Comparison of ENCODE assay signal across 34 cellular contexts in the genomic region with DNA sequence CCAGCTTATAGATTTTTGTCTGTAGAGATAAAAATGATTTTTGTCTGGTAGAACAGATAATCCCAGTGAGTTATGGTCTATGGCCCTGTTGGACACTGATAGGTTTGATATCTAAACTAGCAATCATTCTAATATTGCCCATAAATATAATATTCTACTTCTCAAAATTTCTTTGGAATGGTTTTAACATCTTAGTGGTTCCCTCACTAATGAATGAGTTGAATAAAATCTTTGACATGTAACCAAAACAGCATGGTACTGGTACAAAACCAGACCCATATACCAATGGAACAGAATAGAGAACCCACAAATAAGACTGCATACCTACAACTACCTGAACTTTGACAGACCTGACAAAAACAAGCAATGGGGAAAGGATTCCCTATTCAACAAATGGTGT.
"Had no signal": no experiment of that assay in that cellular context is flagged by ENCODE, and none has a peak within 500 bp of the region (broad histone marks: within the 10 kb centered on the region; RNA-seq: fewer than 3 reads in every experiment).

No MANE protein-coding gene starts in this region.

- H3K4me3 ChIP-seq: MG63 had no signal

- DNase-seq: Karpas-422, Kasumi-1, MG63, MM.1S, MV-4-11, NCI-H1048, NCI-H1092, NCI-H1092 treated with DMSO at 0.1 percent for 48 hours, NCI-H1105, NCI-H1105 treated with DMSO at 0.1 percent for 48 hours, NCI-H1417, NCI-H1417 treated with DMSO at 0.1 percent for 48 hours, NCI-H1436, NCI-H1436 treated with DMSO at 0.1 percent for 48 hours, NCI-H146, NCI-H1694, NCI-H1694 treated with DMSO at 0.1 percent for 48 hours, NCI-H187, NCI-H187 treated with DMSO at 0.1 percent for 48 hours, NCI-H1930, NCI-H2029, NCI-H2029 treated with DMSO at 0.1 percent for 48 hours, NCI-H2081, NCI-H2081 treated with DMSO at 0.1 percent for 48 hours, NCI-H2107, NCI-H2171, NCI-H2171 treated with DMSO at 0.1 percent for 48 hours, NCI-H2227 treated with DMSO at 0.1 percent for 48 hours, NCI-H226, NCI-H345, NCI-H446, NCI-H446 treated with DMSO at 0.1 percent for 48 hours, NCI-H510A, NCI-H510A treated with DMSO at 0.1 percent for 48 hours had no signal

- H3K36me3 ChIP-seq: MG63 had no signal

- H3K9me3 ChIP-seq: MG63 had no signal
